In genomic region chr7:25950488-25951413, GRCh38 we compare ENCODE assay signal across 8 cellular contexts.
A peak's percentile ranks its signal among the peaks of the same experiment; 100 is the strongest.
DNase-seq lines count a peak whose midpoint lies in the region; ATAC-seq and TF ChIP-seq lines count a peak whose summit lies in the region.

No MANE protein-coding gene starts in this region.

- intact Hi-C loops in left ventricle myocardium superior (cut with micrococcal nuclease): no loop called here
- intact Hi-C loops in psoas muscle (cut with DNase I): loop anchor here in 1 of 2 donors (5.0 kb wide), 1 partner anchor 58 kb away; no protein-coding TSS in a partner anchor
- intact Hi-C loops in uterus (cut with DNase I; ENCODE audit: low total_unique reads): no loop called here

- H3K9me2 ChIP-seq in SU-DHL-6 (replicated peaks; ENCODE audit: insufficient read depth, low read length): no peaks in the 10 kb centered on the region

- H3K79me2 ChIP-seq in SU-DHL-6 (ENCODE audit: insufficient read depth, low read length): no peaks in the 10 kb centered on the region

- H3K4me3 ChIP-seq in NB4 (ENCODE audit: low read depth, low read length): peak overlapping the region; percentile 74
- peak overlapping the region; percentile 71 for H3K4me3 ChIP-seq in SU-DHL-6 (ENCODE audit: insufficient read depth, low read length, poor library complexity, severe bottlenecking)
- peak overlapping the region; percentile 89 for H3K4me3 ChIP-seq in adipocyte (ENCODE audit: low read length)
- H3K4me3 ChIP-seq in psoas muscle: peak overlapping the region; percentile 69
- H3K4me3 ChIP-seq in uterus: peak overlapping the region; percentile 45 to 60

- TF ChIP-seq POLR2A in NB4 (IDR thresholded peaks at IDR 0.05; ENCODE audit: extremely low read depth, insufficient read length) (no peak), uterus (IDR thresholded peaks at IDR 0.05) (peak; percentile 7 to 10)

- H3K36me3 ChIP-seq in SU-DHL-6 (ENCODE audit: low read length) (no peaks in the 10 kb centered on the region), adipocyte (ENCODE audit: control insufficient read depth, insufficient read depth, low read length, severe bottlenecking) (no peaks in the 10 kb centered on the region), psoas muscle (ENCODE audit: insufficient read depth in 1 of 2, low read depth in 1 of 2) (no peaks in the 10 kb centered on the region), uterus (no peaks in the 10 kb centered on the region)

- no peaks in the 10 kb centered on the region for H3K9me3 ChIP-seq in SU-DHL-6 (ENCODE audit: insufficient read depth, low read length)
- H3K9me3 ChIP-seq in adipocyte (ENCODE audit: control insufficient read depth, low read length): no peaks in the 10 kb centered on the region
- no peaks in the 10 kb centered on the region for H3K9me3 ChIP-seq in psoas muscle
- no peaks in the 10 kb centered on the region for H3K9me3 ChIP-seq in uterus

- WGBS in psoas muscle, 3 donors: 1% methylated on average over 28 to 86 of the region's 86 CpGs

- peaks cover 18% of the 10 kb centered on the region for H3K4me1 ChIP-seq in adipocyte (ENCODE audit: control insufficient read depth, insufficient read depth, low read length)
- H3K4me1 ChIP-seq in psoas muscle: no peaks in the 10 kb centered on the region
- peaks cover 0 to 8% of the 10 kb centered on the region in 2 donors for H3K4me1 ChIP-seq in uterus

- CTCF ChIA-PET in GM10248 (lab: Yijun Ruan, JAX): interaction anchor here (1.3 to 1.6 kb wide), 2 partner anchors 18 to 415 kb away, joined by 3 to 6 read pairs; no protein-coding TSS in a partner anchor

- POLR2A ChIA-PET in GM10248 (lab: Yijun Ruan, JAX): no interaction called here

- H3K9ac ChIP-seq in SU-DHL-6 (ENCODE audit: low read length) (peak overlapping the region; percentile 61), adipocyte (ENCODE audit: low read length) (peak overlapping the region; percentile 81)

- H3K4me2 ChIP-seq in SU-DHL-6 (ENCODE audit: low read depth, low read length, poor library complexity, severe bottlenecking): peak overlapping the region; percentile 69

- DNase-seq in GM10248 (ENCODE audit: extremely low spot score): peak; percentile 94
- peak; percentile 99 for DNase-seq in NB4 (ENCODE audit: low read depth)
- DNase-seq in adipocyte (ENCODE audit: low read depth): peak; percentile 61
- DNase-seq in left ventricle myocardium superior: peak; percentile 92
- peak; percentile 90 to 94 for DNase-seq in psoas muscle
- DNase-seq in uterus: peak; percentile 90 to 93

- no peaks in the 10 kb centered on the region for H4K20me1 ChIP-seq in SU-DHL-6 (ENCODE audit: low read depth, low read length)

- H3F3A ChIP-seq in SU-DHL-6 (ENCODE audit: insufficient read depth): peaks cover 9% of the 10 kb centered on the region

- TF ChIP-seq CTCF in GM10248 (IDR thresholded peaks at IDR 0.05; ENCODE audit: control extremely low read depth, extremely low read depth, low read depth, missing control alignments): no peak
- no peak for TF ChIP-seq CTCF in NB4 (IDR thresholded peaks at IDR 0.05; ENCODE audit: low read depth, low read length)
- TF ChIP-seq CTCF in SU-DHL-6 (IDR thresholded peaks at IDR 0.05; ENCODE audit: insufficient read depth, low read length, poor library complexity, severe bottlenecking): no peak
- no peak for TF ChIP-seq CTCF in psoas muscle (IDR thresholded peaks at IDR 0.05)
- peak in 3 of 4 experiments; percentile 6 to 40 (median 18) for TF ChIP-seq CTCF in uterus (IDR thresholded peaks at IDR 0.05)

- no peaks in the 10 kb centered on the region for H3K27me3 ChIP-seq in SU-DHL-6 (ENCODE audit: low read length)
- peaks cover 2% of the 10 kb centered on the region for H3K27me3 ChIP-seq in adipocyte (replicated peaks; ENCODE audit: control insufficient read depth, insufficient read depth, low read length)
- H3K27me3 ChIP-seq in psoas muscle (ENCODE audit: insufficient read depth in 3 of 3, low read length in 2 of 3): no peaks in the 10 kb centered on the region
- H3K27me3 ChIP-seq in uterus: no peaks in the 10 kb centered on the region

- H2AFZ ChIP-seq in SU-DHL-6 (ENCODE audit: low read depth, low read length, severe bottlenecking): peak overlapping the region; percentile 83

- H3K27ac ChIP-seq in SU-DHL-6 (ENCODE audit: low read depth, low read length) (no peak overlapping the region), psoas muscle (no peak overlapping the region), uterus (peak overlapping the region; percentile 47 to 76)

- peak; percentile 84 for ATAC-seq in HG02571 (IDR thresholded peaks at IDR 0.05; ENCODE audit: unreplicated experiment)
- peak; percentile 98 for ATAC-seq in left ventricle myocardium superior
- peak; percentile 90 to 99 (median 97) for ATAC-seq in psoas muscle

Comparison
In these comparisons a context has a peak if more than half of its experiments do, and no peak if none do; other contexts are left out.
1. CTCF ChIP-seq: peak in uterus (3 of 4); none in GM10248 (single experiment), NB4 (single experiment), SU-DHL-6 (single experiment) and psoas muscle (single experiment).
2. H3K27ac ChIP-seq: peak in uterus (2 of 2); none in SU-DHL-6 (single experiment) and psoas muscle (single experiment).
3. Peak in every context shown above with its lines, with median percentiles within 50 percentile points of each other: DNase-seq, ATAC-seq and H3K4me3 ChIP-seq.